15 cellular contexts compared by ENCODE assay signal in the genomic region with DNA sequence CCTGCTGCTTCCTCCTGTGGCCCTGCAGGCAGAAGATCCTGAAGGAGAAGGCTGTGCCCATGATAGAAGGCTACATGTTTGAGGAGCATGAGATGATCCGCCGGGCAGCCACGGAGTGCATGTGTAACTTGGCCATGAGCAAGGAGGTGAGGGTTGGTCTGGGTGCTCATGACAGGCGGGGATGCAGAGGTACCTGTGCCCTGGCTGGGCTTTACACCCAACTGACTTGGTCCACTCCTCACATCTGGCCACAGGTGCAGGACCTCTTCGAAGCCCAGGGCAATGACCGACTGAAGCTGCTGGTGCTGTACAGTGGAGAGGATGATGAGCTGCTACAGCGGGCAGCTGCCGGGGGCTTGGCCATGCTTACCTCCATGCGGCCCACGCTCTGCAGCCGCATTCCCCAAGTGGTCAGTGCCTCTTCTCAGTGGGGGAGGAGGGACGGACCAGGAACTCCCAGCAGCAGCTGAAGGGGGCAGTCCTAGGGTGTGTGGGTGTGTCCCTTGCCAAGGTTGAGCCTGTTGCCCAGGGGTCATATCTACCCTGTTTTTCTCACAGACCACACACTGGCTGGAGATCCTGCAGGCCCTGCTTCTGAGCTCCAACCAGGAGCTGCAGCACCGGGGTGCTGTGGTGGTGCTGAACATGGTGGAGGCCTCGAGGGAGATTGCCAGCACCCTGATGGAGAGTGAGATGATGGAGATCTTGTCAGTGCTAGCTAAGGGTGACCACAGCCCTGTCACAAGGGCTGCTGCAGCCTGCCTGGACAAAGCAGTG. TPM values are rescaled to one million over a fixed set of nuclear protein-coding genes. Genes with fewer than 3 reads are reported as not detected.
DNase-seq lines count a peak whose midpoint lies in the region; ATAC-seq, FAIRE-seq and TF ChIP-seq lines count a peak whose summit lies in the region.
"Had no signal": no experiment of that assay in that cellular context is flagged by ENCODE, and none has a peak within 500 bp of the region (broad histone marks: within the 10 kb centered on the region; RNA-seq: fewer than 3 reads in every experiment).

No MANE protein-coding gene starts in this region.

- no peak for TF ChIP-seq RAD21 in K562 (CRISPR knock-in tag; conservative IDR thresholded peaks at IDR 0.05 in 1 of 2, IDR thresholded peaks at IDR 0.05 in 1 of 2)

- H3K4me1 Mint-ChIP-seq in activated CD4-positive, alpha-beta T cell treated with anti-CD3 and anti-CD28 coated beads, Interleukin-2, amount 10 ng/mL, durations not matched to agents 24 days and 14 days: peaks cover 11% of the 10 kb centered on the region
- H3K4me1 Mint-ChIP-seq in Calu3 (ENCODE audit: low read depth, unreplicated experiment) (no peaks in the 10 kb centered on the region), neural crest cell (peaks cover 17% of the 10 kb centered on the region)

- H3K9ac ChIP-seq in K562 (ENCODE audit: insufficient read depth in 1 of 2, low read depth in 2 of 2, low read length in 2 of 2): peak overlapping the region in 1 of 2 experiments; percentile 84; a peak in 2 of 4 replicates

- no peak for TF ChIP-seq POLR2A in K562 (conservative IDR thresholded peaks at IDR 0.05)

- H3K79me2 ChIP-seq in K562 (ENCODE audit: control insufficient read depth, insufficient read depth, low read length): peaks cover 25% of the 10 kb centered on the region

- POLR2A ChIA-PET in K562 (lab: Yijun Ruan, JAX): interaction anchor here (0.5 to 2.5 kb wide), 6 partner anchors 9 to 590 kb away, joined by 3 to 9 read pairs (median 4); a partner anchor contains a TSS

- H3K4me1 ChIP-seq in K562 (replicated peaks in 1 of 2; ENCODE audit: control insufficient read depth in 2 of 2, insufficient read depth in 2 of 2, low read length in 2 of 2): peaks cover 19 to 62% of the 10 kb centered on the region in 2 experiments; a peak in 4 of 5 replicates

- H3K27me3 ChIP-seq in K562 (ENCODE audit: control insufficient read depth in 2 of 2, insufficient read depth in 2 of 2, low read length in 2 of 2): no peaks in the 10 kb centered on the region
- H3K27me3 ChIP-seq: upper lobe of right lung had no signal

- H3K4me3 Mint-ChIP-seq in activated CD4-positive, alpha-beta T cell treated with anti-CD3 and anti-CD28 coated beads, Interleukin-2, amount 10 ng/mL, durations not matched to agents 24 days and 14 days: peak overlapping the region; percentile 28
- H3K4me3 Mint-ChIP-seq in Calu3 (ENCODE audit: low read depth, unreplicated experiment): peak overlapping the region; percentile 18
- H3K4me3 Mint-ChIP-seq in neural crest cell: peak overlapping the region; percentile 74

- peaks cover 3% of the 10 kb centered on the region for H3K9me1 ChIP-seq in K562 (ENCODE audit: control insufficient read depth, insufficient read depth, low read length)

- no peaks in the 10 kb centered on the region for H3K9me3 ChIP-seq in K562 (replicated peaks; ENCODE audit: control insufficient read depth, insufficient read depth, low read depth, low read length)
- H3K9me3 ChIP-seq: upper lobe of right lung had no signal

- WGBS in K562 (ENCODE audit: insufficient coverage, low coverage, missing lambda C conversion rate): 92% methylated on average over 13 of the region's 14 CpGs

- peaks cover 40% of the 10 kb centered on the region for H3K36me3 Mint-ChIP-seq in activated CD4-positive, alpha-beta T cell treated with anti-CD3 and anti-CD28 coated beads, Interleukin-2, amount 10 ng/mL, durations not matched to agents 24 days and 14 days (ENCODE audit: low read depth)
- H3K36me3 Mint-ChIP-seq in Calu3 (ENCODE audit: insufficient read depth, unreplicated experiment) (peaks cover 69% of the 10 kb centered on the region), neural crest cell (ENCODE audit: low read depth) (peaks cover 6% of the 10 kb centered on the region)

- CTCF ChIA-PET in Calu3 (lab: Charles Lee) (interaction anchor here (0.8 kb wide), 1 partner anchor 18 kb away, joined by 3 read pairs; a partner anchor contains a TSS), K562 (lab: Yijun Ruan, JAX; ENCODE audit: low intra/inter-chr PET ratio) (no interaction called here)

- in situ Hi-C loops in K562 (cut with MboI): no loop called here

- H3K27me3 Mint-ChIP-seq in activated CD4-positive, alpha-beta T cell treated with anti-CD3 and anti-CD28 coated beads, Interleukin-2, amount 10 ng/mL, durations not matched to agents 24 days and 14 days: no peaks in the 10 kb centered on the region
- H3K27me3 Mint-ChIP-seq in Calu3 (ENCODE audit: unreplicated experiment) (no peaks in the 10 kb centered on the region), neural crest cell (ENCODE audit: low read depth) (peaks cover 3% of the 10 kb centered on the region)
- H3K27me3 Mint-ChIP-seq: activated CD4-positive, alpha-beta T cell treated with anti-CD3 and anti-CD28 coated beads for 36 hours had no signal

- no peak for FAIRE-seq in K562 (lab: Jason Lieb, UNC)
- FAIRE-seq: GM18507 had no signal

- ATAC-seq in K562 (no peak), HG03378 (IDR thresholded peaks at IDR 0.05; ENCODE audit: unreplicated experiment) (no peak)
- ATAC-seq: activated CD4-positive, alpha-beta T cell treated with anti-CD3 and anti-CD28 coated beads for 36 hours; upper lobe of right lung had no signal

- no peak for TF ChIP-seq CTCF in Calu3 (IDR thresholded peaks at IDR 0.05; ENCODE audit: unreplicated experiment)
- no peak for TF ChIP-seq CTCF in K562 (IDR thresholded peaks at IDR 0.05 in 2 of 3, conservative IDR thresholded peaks at IDR 0.05 in 1 of 3; ENCODE audit: insufficient read depth in 2 of 3, low read depth in 1 of 3, low read length in 3 of 3)
- TF ChIP-seq CTCF in neural crest cell (conservative IDR thresholded peaks at IDR 0.05): no peak

- no peak overlapping the region for H3K27ac ChIP-seq in K562 (ENCODE audit: extremely low read depth, low read depth, low read length)
- H3K27ac ChIP-seq: upper lobe of right lung had no signal

- no peaks in the 10 kb centered on the region for H3K9me3 Mint-ChIP-seq in activated CD4-positive, alpha-beta T cell treated with anti-CD3 and anti-CD28 coated beads, Interleukin-2, amount 10 ng/mL, durations not matched to agents 24 days and 14 days
- H3K9me3 Mint-ChIP-seq in Calu3 (ENCODE audit: low read depth, unreplicated experiment) (no peaks in the 10 kb centered on the region), neural crest cell (no peaks in the 10 kb centered on the region)

- peaks cover 66% of the 10 kb centered on the region for H3K36me3 ChIP-seq in K562 (ENCODE audit: control insufficient read depth, insufficient read depth, low read length)

- TF ChIP-seq EP300 in K562 (IDR thresholded peaks at IDR 0.05; ENCODE audit: low read length): no peak

- no peak overlapping the region for H2AFZ ChIP-seq in K562 (ENCODE audit: low read depth, low read length)

- no peak overlapping the region for H3K4me2 ChIP-seq in K562 (ENCODE audit: insufficient read depth, low read length)

- H3K27ac Mint-ChIP-seq in activated CD4-positive, alpha-beta T cell treated with anti-CD3 and anti-CD28 coated beads, Interleukin-2, amount 10 ng/mL, durations not matched to agents 24 days and 14 days: peak overlapping the region; percentile 18
- H3K27ac Mint-ChIP-seq in Calu3 (ENCODE audit: unreplicated experiment): peak overlapping the region; percentile 78
- peak overlapping the region; percentile 75 for H3K27ac Mint-ChIP-seq in neural crest cell (ENCODE audit: unreplicated experiment)

- DNase-seq in activated CD4-positive, alpha-beta T cell treated with anti-CD3 and anti-CD28 coated beads, Interleukin-2, amount 10 ng/mL, durations not matched to agents 24 days and 14 days: no peak
- DNase-seq in activated CD4-positive, alpha-beta T cell treated with anti-CD3 and anti-CD28 coated beads for 48 hours: no peak
- no peak for DNase-seq in Calu3
- no peak for DNase-seq in K562 (ENCODE audit: extremely low read depth in 1 of 4, low spot score in 3 of 4)
- no peak for DNase-seq in neural crest cell (ENCODE audit: low read depth, low spot score)
- no peak for DNase-seq in kidney tubule cell (ENCODE audit: low spot score)
- no peak for DNase-seq in kidney glomerular epithelial cell (lab: John Stamatoyannopoulos, UW)
- DNase-seq: activated CD4-positive, alpha-beta T cell treated with anti-CD3 and anti-CD28 coated beads for 36 hours; midbrain; NCI-H1417; NCI-H526; stimulated activated CD4-positive, alpha-beta T cell treated with anti-CD3 and anti-CD28 coated beads, Interleukin-4, amount 100 ng/mL, for 4 hours; upper lobe of right lung had no signal

- no peaks in the 10 kb centered on the region for H4K20me1 ChIP-seq in K562 (replicated peaks; ENCODE audit: control insufficient read depth, insufficient read depth, low read length)

- intact Hi-C loops in activated CD4-positive, alpha-beta T cell treated with anti-CD3 and anti-CD28 coated beads, Interleukin-2, amount 10 ng/mL, durations not matched to agents 24 days and 14 days (cut with micrococcal nuclease): no loop called here
- intact Hi-C loops in Calu3 (cut with micrococcal nuclease; ENCODE audit: unreplicated experiment): loop anchor here (10.0 kb wide), 1 partner anchor 322 kb away; no protein-coding TSS in a partner anchor
- intact Hi-C loops in K562 (cut with micrococcal nuclease): no loop called here

- H3K4me3 ChIP-seq in K562: no peak overlapping the region
- H3K4me3 ChIP-seq: upper lobe of right lung had no signal

- no TSS peak for BruUV-seq in Calu3 (replicated peaks; lab: Mats Ljungman, UMichigan)
- no TSS peak for BruUV-seq in K562 (replicated peaks; lab: Mats Ljungman, UMichigan)

RNA-seq across cellular contexts. Expression of a gene that starts 1.6 kb away (rescaled TPM):
- total RNA-seq in activated CD4-positive, alpha-beta T cell treated with anti-CD3 and anti-CD28 coated beads, Interleukin-2, amount 10 ng/mL, durations not matched to agents 24 days and 14 days: 28.0 and 32.3 TPM in 2 replicates
- total RNA-seq in Calu3 (2022) (39.3 and 42.6 TPM in 2 replicates), K562 (2014; rRNA removed) (38.1 and 41.2 TPM in 2 replicates), K562 (2014; rRNA removed; fragmentation: Illumina TruSeq; extraction: Trizol) (17.0 and 18.0 TPM in 2 replicates), K562 (2015; rRNA removed; fragmentation: Illumina TruSeq; extraction: Trizol) (16.7 and 23.7 TPM in 2 replicates), K562 (2021) (44.0 and 45.9 TPM in 2 replicates), neural crest cell (20.6 and 20.9 TPM in 2 replicates)
- total RNA-seq in K562 (2011; cell fraction: chromatin; rRNA removed; ENCODE audit: low replicate concordance): 100 and 115 TPM in 2 replicates
- 74.7 and 75.5 TPM in 2 replicates for total RNA-seq in K562 (2011; cell fraction: nucleolus; rRNA removed)
- total RNA-seq in K562 (2011; cell fraction: nucleoplasm; rRNA removed): 86.9 and 97.7 TPM in 2 replicates
- polyA plus RNA-seq in K562 (2011; rRNA removed) (28.5 and 39.6 TPM in 2 replicates), K562 (2014; fragmentation: Illumina TruSeq; extraction: Trizol) (22.3 and 24.7 TPM in 2 replicates), K562 (2014; fragmentation: Nextera tagmentation; extraction: Ambion mirVana) (10 to 100 TPM; 11.1 to 12.2 TPM), K562 (2014; rRNA removed) (45.2 and 51.4 TPM in 2 replicates)
- polyA plus RNA-seq in K562 (2011; cell fraction: cytosol; rRNA removed): 17.6 and 22.6 TPM in 2 replicates
- polyA plus RNA-seq in K562 (2011; cell fraction: nucleus; rRNA removed): 232 and 244 TPM in 2 replicates
- 41.3 and 51.9 TPM in 2 replicates for polyA plus RNA-seq in K562 (2012)
- 10.3 and 13.1 TPM in 2 replicates for polyA minus RNA-seq in K562 (2011; rRNA and poly(A)+ RNA removed)
- polyA minus RNA-seq in K562 (2011; cell fraction: cytosol; rRNA and poly(A)+ RNA removed): 9.4 and 12.6 TPM in 2 replicates
- 25.3 and 29.9 TPM in 2 replicates for polyA minus RNA-seq in K562 (2011; cell fraction: nucleus; rRNA and poly(A)+ RNA removed)

RNA-seq across cellular contexts. Expression of a gene that starts 18.0 kb away (rescaled TPM):
- 66.9 and 67.0 TPM in 2 replicates for total RNA-seq in activated CD4-positive, alpha-beta T cell treated with anti-CD3 and anti-CD28 coated beads, Interleukin-2, amount 10 ng/mL, durations not matched to agents 24 days and 14 days
- total RNA-seq in Calu3 (2022): 66.5 and 66.7 TPM in 2 replicates
- 131 and 331 TPM in 2 replicates for total RNA-seq in K562 (2011; cell fraction: chromatin; rRNA removed; ENCODE audit: low replicate concordance)
- total RNA-seq in K562 (2011; cell fraction: nucleolus; rRNA removed): 205 and 228 TPM in 2 replicates
- total RNA-seq in K562 (2011; cell fraction: nucleoplasm; rRNA removed): 113 and 152 TPM in 2 replicates
- 59.8 and 65.2 TPM in 2 replicates for total RNA-seq in K562 (2014; rRNA removed)
- 19.2 and 22.6 TPM in 2 replicates for total RNA-seq in K562 (2014; rRNA removed; fragmentation: Illumina TruSeq; extraction: Trizol)
- 47.7 and 52.5 TPM in 2 replicates for total RNA-seq in K562 (2015; rRNA removed; fragmentation: Illumina TruSeq; extraction: Trizol)
- 79.0 and 79.3 TPM in 2 replicates for total RNA-seq in K562 (2021)
- 43.7 and 56.7 TPM in 2 replicates for polyA plus RNA-seq in K562 (2011; rRNA removed)
- 46.7 and 62.9 TPM in 2 replicates for polyA plus RNA-seq in K562 (2011; cell fraction: cytosol; rRNA removed)
- 163 and 164 TPM in 2 replicates for polyA plus RNA-seq in K562 (2011; cell fraction: nucleus; rRNA removed)
- 75.1 and 75.7 TPM in 2 replicates for polyA plus RNA-seq in K562 (2012)
- 35.7 and 46.7 TPM in 2 replicates for polyA plus RNA-seq in K562 (2014; fragmentation: Illumina TruSeq; extraction: Trizol)
- polyA plus RNA-seq in K562 (2014; fragmentation: Nextera tagmentation; extraction: Ambion mirVana): 10 to 100 TPM; 22.4 to 23.1 TPM
- polyA plus RNA-seq in K562 (2014; rRNA removed): 54.5 and 55.5 TPM in 2 replicates
- 51.9 and 58.7 TPM in 2 replicates for polyA minus RNA-seq in K562 (2011; rRNA and poly(A)+ RNA removed)
- 50.4 and 51.9 TPM in 2 replicates for polyA minus RNA-seq in K562 (2011; cell fraction: cytosol; rRNA and poly(A)+ RNA removed)
- 51.0 and 77.4 TPM in 2 replicates for polyA minus RNA-seq in K562 (2011; cell fraction: nucleus; rRNA and poly(A)+ RNA removed)
- total RNA-seq in neural crest cell: 65.4 and 73.8 TPM in 2 replicates

RNA-seq across cellular contexts. Expression of a gene that starts 20.7 kb away (rescaled TPM):
- 36.3 and 39.9 TPM in 2 replicates for total RNA-seq in activated CD4-positive, alpha-beta T cell treated with anti-CD3 and anti-CD28 coated beads, Interleukin-2, amount 10 ng/mL, durations not matched to agents 24 days and 14 days
- total RNA-seq in Calu3 (2022) (25.1 and 26.7 TPM in 2 replicates), K562 (2014; rRNA removed) (54.1 and 64.9 TPM in 2 replicates), K562 (2014; rRNA removed; fragmentation: Illumina TruSeq; extraction: Trizol) (28.2 and 33.0 TPM in 2 replicates), K562 (2015; rRNA removed; fragmentation: Illumina TruSeq; extraction: Trizol) (36.6 and 36.9 TPM in 2 replicates), K562 (2021) (42.6 and 43.0 TPM in 2 replicates), neural crest cell (15.7 and 16.7 TPM in 2 replicates)
- 27.3 and 60.3 TPM in 2 replicates for total RNA-seq in K562 (2011; cell fraction: chromatin; rRNA removed; ENCODE audit: low replicate concordance)
- 59.5 and 62.4 TPM in 2 replicates for total RNA-seq in K562 (2011; cell fraction: nucleolus; rRNA removed)
- total RNA-seq in K562 (2011; cell fraction: nucleoplasm; rRNA removed): 46.9 and 47.9 TPM in 2 replicates
- polyA plus RNA-seq in K562 (2011; rRNA removed) (30.8 and 33.4 TPM in 2 replicates), K562 (2014; fragmentation: Illumina TruSeq; extraction: Trizol) (51.7 and 54.2 TPM in 2 replicates), K562 (2014; fragmentation: Nextera tagmentation; extraction: Ambion mirVana) (10 to 100 TPM; 14.9 to 21.3 TPM), K562 (2014; rRNA removed) (55.8 and 65.8 TPM in 2 replicates)
- 37.1 and 49.7 TPM in 2 replicates for polyA plus RNA-seq in K562 (2011; cell fraction: cytosol; rRNA removed)
- 37.0 and 41.5 TPM in 2 replicates for polyA plus RNA-seq in K562 (2011; cell fraction: nucleus; rRNA removed)
- polyA plus RNA-seq in K562 (2012): 29.7 and 31.4 TPM in 2 replicates
- polyA minus RNA-seq in K562 (2011; rRNA and poly(A)+ RNA removed): 21.5 and 26.2 TPM in 2 replicates
- 10.3 and 15.1 TPM in 2 replicates for polyA minus RNA-seq in K562 (2011; cell fraction: cytosol; rRNA and poly(A)+ RNA removed)
- polyA minus RNA-seq in K562 (2011; cell fraction: nucleus; rRNA and poly(A)+ RNA removed): 28.9 and 44.4 TPM in 2 replicates

RNA-seq across cellular contexts. Expression of a gene that starts 41.2 kb away (rescaled TPM):
- 85.0 and 86.2 TPM in 2 replicates for total RNA-seq in activated CD4-positive, alpha-beta T cell treated with anti-CD3 and anti-CD28 coated beads, Interleukin-2, amount 10 ng/mL, durations not matched to agents 24 days and 14 days
- total RNA-seq in Calu3 (2022): 208 and 260 TPM in 2 replicates
- 402 and 749 TPM in 2 replicates for total RNA-seq in K562 (2011; cell fraction: chromatin; rRNA removed; ENCODE audit: low replicate concordance)
- 233 and 300 TPM in 2 replicates for total RNA-seq in K562 (2011; cell fraction: nucleolus; rRNA removed)
- 292 and 338 TPM in 2 replicates for total RNA-seq in K562 (2011; cell fraction: nucleoplasm; rRNA removed)
- 226 and 263 TPM in 2 replicates for total RNA-seq in K562 (2014; rRNA removed)
- 201 and 210 TPM in 2 replicates for total RNA-seq in K562 (2014; rRNA removed; fragmentation: Illumina TruSeq; extraction: Trizol)
- 223 and 228 TPM in 2 replicates for total RNA-seq in K562 (2015; rRNA removed; fragmentation: Illumina TruSeq; extraction: Trizol)
- total RNA-seq in K562 (2021): 150 and 181 TPM in 2 replicates
- polyA plus RNA-seq in K562 (2011; rRNA removed): 391 and 460 TPM in 2 replicates
- 329 and 446 TPM in 2 replicates for polyA plus RNA-seq in K562 (2011; cell fraction: cytosol; rRNA removed)
- polyA plus RNA-seq in K562 (2011; cell fraction: nucleus; rRNA removed): 1,023 and 1,561 TPM in 2 replicates
- polyA plus RNA-seq in K562 (2012): 176 and 186 TPM in 2 replicates
- polyA plus RNA-seq in K562 (2014; fragmentation: Illumina TruSeq; extraction: Trizol): 248 and 284 TPM in 2 replicates
- polyA plus RNA-seq in K562 (2014; fragmentation: Nextera tagmentation; extraction: Ambion mirVana): 100 to 1,000 TPM; 156 to 240 TPM
- polyA plus RNA-seq in K562 (2014; rRNA removed): 256 and 264 TPM in 2 replicates
- polyA minus RNA-seq in K562 (2011; rRNA and poly(A)+ RNA removed): 342 and 344 TPM in 2 replicates
- 145 and 166 TPM in 2 replicates for polyA minus RNA-seq in K562 (2011; cell fraction: cytosol; rRNA and poly(A)+ RNA removed)
- polyA minus RNA-seq in K562 (2011; cell fraction: nucleus; rRNA and poly(A)+ RNA removed): 175 and 402 TPM in 2 replicates
- total RNA-seq in neural crest cell: 160 and 161 TPM in 2 replicates

RNA-seq across cellular contexts. Expression of a gene that starts 50.0 kb away (rescaled TPM):
- total RNA-seq in activated CD4-positive, alpha-beta T cell treated with anti-CD3 and anti-CD28 coated beads, Interleukin-2, amount 10 ng/mL, durations not matched to agents 24 days and 14 days: 196 and 206 TPM in 2 replicates
- 56.1 and 58.5 TPM in 2 replicates for total RNA-seq in Calu3 (2022)
- 447 and 1,128 TPM in 2 replicates for total RNA-seq in K562 (2011; cell fraction: chromatin; rRNA removed; ENCODE audit: low replicate concordance)
- total RNA-seq in K562 (2011; cell fraction: nucleolus; rRNA removed): 692 and 704 TPM in 2 replicates
- 460 and 506 TPM in 2 replicates for total RNA-seq in K562 (2011; cell fraction: nucleoplasm; rRNA removed)
- total RNA-seq in K562 (2014; rRNA removed): 35.0 and 53.7 TPM in 2 replicates
- total RNA-seq in K562 (2014; rRNA removed; fragmentation: Illumina TruSeq; extraction: Trizol): 20.6 and 25.0 TPM in 2 replicates
- total RNA-seq in K562 (2015; rRNA removed; fragmentation: Illumina TruSeq; extraction: Trizol): 43.3 and 43.4 TPM in 2 replicates
- 116 and 151 TPM in 2 replicates for total RNA-seq in K562 (2021)
- polyA plus RNA-seq in K562 (2011; rRNA removed): 71.7 and 195 TPM in 2 replicates
- 119 and 133 TPM in 2 replicates for polyA plus RNA-seq in K562 (2011; cell fraction: cytosol; rRNA removed)
- 1,870 and 1,995 TPM in 2 replicates for polyA plus RNA-seq in K562 (2011; cell fraction: nucleus; rRNA removed)
- 92.0 and 210 TPM in 2 replicates for polyA plus RNA-seq in K562 (2012)
- polyA plus RNA-seq in K562 (2014; fragmentation: Illumina TruSeq; extraction: Trizol): 130 and 131 TPM in 2 replicates
- 10 to 100 TPM in 1 of 2 experiments, 1 to 10 TPM in 1; 7.3 to 13.7 TPM for polyA plus RNA-seq in K562 (2014; fragmentation: Nextera tagmentation; extraction: Ambion mirVana)
- polyA plus RNA-seq in K562 (2014; rRNA removed): 114 and 121 TPM in 2 replicates
- 30.7 and 41.4 TPM in 2 replicates for polyA minus RNA-seq in K562 (2011; rRNA and poly(A)+ RNA removed)
- polyA minus RNA-seq in K562 (2011; cell fraction: cytosol; rRNA and poly(A)+ RNA removed): 71.5 and 84.4 TPM in 2 replicates
- 264 and 379 TPM in 2 replicates for polyA minus RNA-seq in K562 (2011; cell fraction: nucleus; rRNA and poly(A)+ RNA removed)
- 78.0 and 81.6 TPM in 2 replicates for total RNA-seq in neural crest cell

Comparison
In these comparisons a context has a peak if more than half of its experiments do, and no peak if none do; other contexts are left out.
1. H3K27ac Mint-ChIP-seq: peak in every context shown above with its lines; median percentile 78 in Calu3; 75 in neural crest cell; 18 in activated CD4-positive, alpha-beta T cell treated with anti-CD3 and anti-CD28 coated beads, Interleukin-2, amount 10 ng/mL, durations not matched to agents 24 days and 14 days.
2. H3K4me3 Mint-ChIP-seq: peak in every context shown above with its lines; median percentile 74 in neural crest cell; 28 in activated CD4-positive, alpha-beta T cell treated with anti-CD3 and anti-CD28 coated beads, Interleukin-2, amount 10 ng/mL, durations not matched to agents 24 days and 14 days; 18 in Calu3.